ENCODE assay signal across 8 cellular contexts in the genomic region with DNA sequence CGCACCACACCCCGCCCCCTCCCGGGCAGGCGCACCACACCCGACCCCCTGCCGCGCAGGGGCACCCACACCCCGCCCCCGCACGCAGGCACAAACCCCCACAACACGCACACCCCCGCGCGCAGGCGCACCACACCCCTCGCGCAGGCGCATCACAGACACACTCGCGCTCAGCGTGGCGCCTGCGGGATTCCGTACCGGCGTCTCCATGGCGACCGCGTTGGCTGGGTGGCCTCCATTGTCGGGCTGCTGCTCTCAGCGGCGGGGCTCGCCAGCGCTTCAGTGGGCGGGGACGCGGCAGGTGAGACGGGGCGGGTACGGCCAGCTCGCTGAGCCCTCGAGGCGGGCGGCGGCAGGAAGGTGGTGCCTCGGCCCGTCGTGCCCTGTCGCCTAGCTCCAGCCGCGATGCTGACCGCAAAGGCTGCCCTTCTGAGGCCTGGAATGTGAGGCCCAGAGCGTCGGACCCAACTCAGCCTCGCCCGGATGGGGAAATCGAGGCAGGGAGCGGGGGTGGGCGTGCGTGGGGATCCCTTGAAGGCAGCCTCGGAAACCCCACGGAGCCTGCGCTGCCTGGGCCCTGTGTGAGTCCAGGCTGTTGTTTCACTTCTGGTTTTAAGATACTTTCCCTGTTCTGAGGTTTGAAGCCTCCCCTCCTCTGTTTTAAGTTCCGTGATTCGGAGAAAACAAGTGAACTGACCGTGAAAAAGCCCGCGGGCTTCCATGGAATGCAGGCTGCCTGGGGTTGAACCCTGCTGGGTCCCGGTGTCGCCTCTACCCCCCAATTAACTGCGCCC. TPM values are rescaled to one million over a fixed set of nuclear protein-coding genes. Genes with fewer than 3 reads are reported as not detected.
DNase-seq lines count a peak whose midpoint lies in the region; ATAC-seq and TF ChIP-seq lines count a peak whose summit lies in the region.

A gene (plus strand): TSS at position 238 of the 794 bp plus-strand sequence. CDS start 1,332 bp downstream, outside the sequence.

- H3K9me3 ChIP-seq in osteoblast (ENCODE audit: low read depth, low read length) = no peaks in the 10 kb centered on the region
- no peaks in the 10 kb centered on the region for H3K9me3 ChIP-seq in testis

- WGBS in testis, 2 donors = 2 to 3% methylated on average over 19 to 50 of the region's 71 CpGs

- peak within 1 kb of the TSS; percentile 94 for H3K4me2 ChIP-seq in osteoblast (ENCODE audit: insufficient read depth, low read length)

- H3K4me3 Mint-ChIP-seq in activated naive CD8-positive, alpha-beta T cell = peak within 1 kb of the TSS; percentile 89
- peak within 1 kb of the TSS; percentile 99 for H3K4me3 Mint-ChIP-seq in glutamatergic neuron (ENCODE audit: unreplicated experiment)

- intact Hi-C loops in testis (cut with DNase I; ENCODE audit: low total_unique reads) = no loop called here

- ATAC-seq in HG02642 (IDR thresholded peaks at IDR 0.05; ENCODE audit: poor library complexity, unreplicated experiment) = peak; percentile 80
- peak; percentile 87 for ATAC-seq in SK-N-SH treated with all-trans-retinoic acid at 6 μM for 48 hours

- peaks cover 67% of the 10 kb centered on the region for H3K4me1 Mint-ChIP-seq in activated naive CD8-positive, alpha-beta T cell (ENCODE audit: low read depth)
- peaks cover 23% of the 10 kb centered on the region for H3K4me1 Mint-ChIP-seq in glutamatergic neuron (ENCODE audit: low read depth, unreplicated experiment)

- H3K27ac ChIP-seq in osteoblast (ENCODE audit: low read depth, low read length) (peak within 1 kb of the TSS; percentile 66), testis (peak within 1 kb of the TSS; percentile 74 to 88)

- TF ChIP-seq CTCF in glutamatergic neuron (IDR thresholded peaks at IDR 0.05; ENCODE audit: partially characterized antibody, unreplicated experiment) (no peak), osteoblast (IDR thresholded peaks at IDR 0.05; ENCODE audit: extremely low read depth, low read depth, low read length) (no peak), testis (IDR thresholded peaks at IDR 0.05) (peak in 1 of 3 experiments; percentile 27)

- peak within 1 kb of the TSS; percentile 86 for H3K27ac Mint-ChIP-seq in activated naive CD8-positive, alpha-beta T cell
- peak within 1 kb of the TSS; percentile 94 for H3K27ac Mint-ChIP-seq in glutamatergic neuron (ENCODE audit: unreplicated experiment)

- no peaks in the 10 kb centered on the region for H3K36me3 ChIP-seq in osteoblast (ENCODE audit: insufficient read depth, low read length)
- H3K36me3 ChIP-seq in testis (ENCODE audit: low read depth, missing control alignments) = no peaks in the 10 kb centered on the region

- H4K20me1 ChIP-seq in osteoblast (ENCODE audit: insufficient read depth, low read length) = peaks cover 7% of the 10 kb centered on the region

- DNase-seq in NCI-H1092 treated with DMSO at 0.1 percent for 48 hours (lab: John Stamatoyannopoulos, UW) (peak; percentile 93), glutamatergic neuron (peak; percentile 100), osteoblast (ENCODE audit: insufficient read length, low spot score, missing footprints) (peak; percentile 100), testis (peak; percentile 96)

- peak; percentile 58 for TF ChIP-seq POLR2A in GM10847 (IDR thresholded peaks at IDR 0.05; ENCODE audit: extremely low read depth, insufficient read length)
- no peak for TF ChIP-seq POLR2A in testis (IDR thresholded peaks at IDR 0.05)

- peak within 1 kb of the TSS; percentile 91 for H2AFZ ChIP-seq in osteoblast (ENCODE audit: low read length)

- H3K4me1 ChIP-seq in osteoblast (ENCODE audit: insufficient read depth, low read length) (peaks cover 24% of the 10 kb centered on the region), testis (peaks cover 33% of the 10 kb centered on the region)

- H3K9me3 Mint-ChIP-seq in activated naive CD8-positive, alpha-beta T cell (ENCODE audit: low read depth) = no peaks in the 10 kb centered on the region
- peaks cover 12% of the 10 kb centered on the region for H3K9me3 Mint-ChIP-seq in glutamatergic neuron (ENCODE audit: unreplicated experiment)

- peaks cover 52% of the 10 kb centered on the region for H3K79me2 ChIP-seq in osteoblast (ENCODE audit: insufficient read depth, low read length)

- peaks cover 10% of the 10 kb centered on the region for H3K36me3 Mint-ChIP-seq in activated naive CD8-positive, alpha-beta T cell
- H3K36me3 Mint-ChIP-seq in glutamatergic neuron (ENCODE audit: unreplicated experiment) = no peaks in the 10 kb centered on the region

- no peaks in the 10 kb centered on the region for H3K27me3 ChIP-seq in osteoblast (ENCODE audit: insufficient read depth, low read length)
- H3K27me3 ChIP-seq in testis = no peaks in the 10 kb centered on the region

- H3K4me3 ChIP-seq in osteoblast (ENCODE audit: insufficient read depth, low read length) = peak within 1 kb of the TSS; percentile 92
- H3K4me3 ChIP-seq in testis = peak within 1 kb of the TSS; percentile 84 to 87

- no peaks in the 10 kb centered on the region for H3K27me3 Mint-ChIP-seq in activated naive CD8-positive, alpha-beta T cell
- no peaks in the 10 kb centered on the region for H3K27me3 Mint-ChIP-seq in glutamatergic neuron (ENCODE audit: unreplicated experiment)

TF ChIP-seq in SK-N-SH treated with all-trans-retinoic acid at 6 μM for 48 hours, 23 proteins besides CTCF, POLR2A, EP300 and RAD21 (continues in another document):
- TF ChIP-seq ZFP30 (CRISPR knock-in tag; IDR thresholded peaks at IDR 0.05) (no peak), OSR1 (CRISPR knock-in tag; IDR thresholded peaks at IDR 0.05) (no peak), ZFP3 (CRISPR knock-in tag; IDR thresholded peaks at IDR 0.05) (no peak), TOX (CRISPR knock-in tag; IDR thresholded peaks at IDR 0.05; ENCODE audit: borderline replicate concordance) (no peak), BACH2 (CRISPR knock-in tag; IDR thresholded peaks at IDR 0.05; ENCODE audit: borderline replicate concordance) (no peak), ZNF8 (CRISPR knock-in tag; IDR thresholded peaks at IDR 0.05) (no peak), GLIS3 (CRISPR knock-in tag; IDR thresholded peaks at IDR 0.05) (no peak), ZNF70 (CRISPR knock-in tag; IDR thresholded peaks at IDR 0.05) (no peak), CSDC2 (CRISPR knock-in tag; IDR thresholded peaks at IDR 0.05) (no peak), ZC3H10 (CRISPR knock-in tag; IDR thresholded peaks at IDR 0.05) (no peak), ISL1 (CRISPR knock-in tag; IDR thresholded peaks at IDR 0.05) (no peak), ESRRG (CRISPR knock-in tag; IDR thresholded peaks at IDR 0.05) (no peak), ZNF565 (CRISPR knock-in tag; conservative IDR thresholded peaks at IDR 0.05; ENCODE audit: low read depth) (no peak), SNAI2 (CRISPR knock-in tag; IDR thresholded peaks at IDR 0.05) (no peak), RARB (CRISPR knock-in tag; IDR thresholded peaks at IDR 0.05) (no peak), TCF4 (CRISPR knock-in tag; IDR thresholded peaks at IDR 0.05; ENCODE audit: borderline replicate concordance) (no peak)
- TF ChIP-seq, protein P1, sequence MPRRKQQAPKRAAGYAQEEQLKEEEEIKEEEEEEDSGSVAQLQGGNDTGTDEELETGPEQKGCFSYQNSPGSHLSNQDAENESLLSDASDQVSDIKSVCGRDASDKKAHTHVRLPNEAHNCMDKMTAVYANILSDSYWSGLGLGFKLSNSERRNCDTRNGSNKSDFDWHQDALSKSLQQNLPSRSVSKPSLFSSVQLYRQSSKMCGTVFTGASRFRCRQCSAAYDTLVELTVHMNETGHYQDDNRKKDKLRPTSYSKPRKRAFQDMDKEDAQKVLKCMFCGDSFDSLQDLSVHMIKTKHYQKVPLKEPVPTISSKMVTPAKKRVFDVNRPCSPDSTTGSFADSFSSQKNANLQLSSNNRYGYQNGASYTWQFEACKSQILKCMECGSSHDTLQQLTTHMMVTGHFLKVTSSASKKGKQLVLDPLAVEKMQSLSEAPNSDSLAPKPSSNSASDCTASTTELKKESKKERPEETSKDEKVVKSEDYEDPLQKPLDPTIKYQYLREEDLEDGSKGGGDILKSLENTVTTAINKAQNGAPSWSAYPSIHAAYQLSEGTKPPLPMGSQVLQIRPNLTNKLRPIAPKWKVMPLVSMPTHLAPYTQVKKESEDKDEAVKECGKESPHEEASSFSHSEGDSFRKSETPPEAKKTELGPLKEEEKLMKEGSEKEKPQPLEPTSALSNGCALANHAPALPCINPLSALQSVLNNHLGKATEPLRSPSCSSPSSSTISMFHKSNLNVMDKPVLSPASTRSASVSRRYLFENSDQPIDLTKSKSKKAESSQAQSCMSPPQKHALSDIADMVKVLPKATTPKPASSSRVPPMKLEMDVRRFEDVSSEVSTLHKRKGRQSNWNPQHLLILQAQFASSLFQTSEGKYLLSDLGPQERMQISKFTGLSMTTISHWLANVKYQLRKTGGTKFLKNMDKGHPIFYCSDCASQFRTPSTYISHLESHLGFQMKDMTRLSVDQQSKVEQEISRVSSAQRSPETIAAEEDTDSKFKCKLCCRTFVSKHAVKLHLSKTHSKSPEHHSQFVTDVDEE (CRISPR knock-in tag; IDR thresholded peaks at IDR 0.05) = no peak
- TF ChIP-seq, protein P2, sequence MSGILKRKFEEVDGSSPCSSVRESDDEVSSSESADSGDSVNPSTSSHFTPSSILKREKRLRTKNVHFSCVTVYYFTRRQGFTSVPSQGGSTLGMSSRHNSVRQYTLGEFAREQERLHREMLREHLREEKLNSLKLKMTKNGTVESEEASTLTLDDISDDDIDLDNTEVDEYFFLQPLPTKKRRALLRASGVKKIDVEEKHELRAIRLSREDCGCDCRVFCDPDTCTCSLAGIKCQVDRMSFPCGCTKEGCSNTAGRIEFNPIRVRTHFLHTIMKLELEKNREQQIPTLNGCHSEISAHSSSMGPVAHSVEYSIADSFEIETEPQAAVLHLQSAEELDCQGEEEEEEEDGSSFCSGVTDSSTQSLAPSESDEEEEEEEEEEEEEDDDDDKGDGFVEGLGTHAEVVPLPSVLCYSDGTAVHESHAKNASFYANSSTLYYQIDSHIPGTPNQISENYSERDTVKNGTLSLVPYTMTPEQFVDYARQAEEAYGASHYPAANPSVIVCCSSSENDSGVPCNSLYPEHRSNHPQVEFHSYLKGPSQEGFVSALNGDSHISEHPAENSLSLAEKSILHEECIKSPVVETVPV (CRISPR knock-in tag; IDR thresholded peaks at IDR 0.05) = no peak

RNA-seq across cellular contexts. Expression of the gene that starts here (rescaled TPM):
- total RNA-seq in glutamatergic neuron (ENCODE audit: unreplicated experiment) = 13.8 TPM
- total RNA-seq in osteoblast = 11.2 and 13.4 TPM in 2 replicates
- total RNA-seq in testis = 100 to 1,000 TPM in 1 of 2 donors, 10 to 100 TPM in 1; 49.4 to 110 TPM
- polyA plus RNA-seq in testis (ENCODE audit: insufficient read depth, low read depth, low replicate concordance) = 164 TPM

Comparison
In these comparisons a context has a peak if more than half of its experiments do, and no peak if none do; other contexts are left out.
1. Peak in every context shown above with its lines: DNase-seq, ATAC-seq, H3K4me3 ChIP-seq and H3K27ac ChIP-seq.